In genomic region chr6:10266462-10266861, GRCh38 we compare ENCODE assay signal across 24 cellular contexts.
"Had no signal": no experiment of that assay in that cellular context is flagged by ENCODE, and none has a peak within 500 bp of the region (broad histone marks: within the 10 kb centered on the region; RNA-seq: fewer than 3 reads in every experiment).

No MANE protein-coding gene starts in this region.

- H3K4me3 Mint-ChIP-seq: activated T-cell treated with anti-CD3 and anti-CD28 coated beads, Interleukin-2, amount 50 U/mL, for 4 hours; T-helper 1 cell treated with Interleukin-12 subunit alpha and Interleukin-12 subunit beta and Interleukin-4 antibody, amounts not matched to agents 30 μg/mL and 1 μg/mL, for 36 hours had no signal

- H3K27ac Mint-ChIP-seq: activated naive CD4-positive, alpha-beta T cell treated with anti-CD3 and anti-CD28 coated beads, Interleukin-2, amount 50 U/mL, for 72 hours; IgD-negative memory B cell; T-helper 1 cell treated with Interleukin-12 subunit alpha and Interleukin-12 subunit beta and Interleukin-4 antibody, amounts not matched to agents 30 μg/mL and 1 μg/mL, for 36 hours had no signal

- H3K27me3 ChIP-seq: MG63, SJSA1 had no signal

- H3K9ac ChIP-seq: KMS-11 had no signal

- ATAC-seq: activated naive CD4-positive, alpha-beta T cell treated with anti-CD3 and anti-CD28 coated beads, Interleukin-2, amount 50 U/mL, for 72 hours; activated T-cell treated with anti-CD3 and anti-CD28 coated beads, Interleukin-2, amount 50 U/mL, for 4 hours; PC-3 had no signal

- H3K4me1 Mint-ChIP-seq: IgD-negative memory B cell had no signal

- DNase-seq: activated CD4-positive, alpha-beta T cell treated with anti-CD3 and anti-CD28 coated beads for 48 hours; activated CD4-positive, alpha-beta T cell treated with anti-CD3 and anti-CD28 coated beads, Interleukin-2, amount 50 U/mL, for 4 hours; activated CD4-positive, CD25-positive, alpha-beta regulatory T cell treated with anti-CD3 and anti-CD28 coated beads, Interleukin-2, amount 50 U/mL, for 72 hours; activated CD8-positive, alpha-beta memory T cell treated with anti-CD3 and anti-CD28 coated beads for 24 hours; activated effector memory CD4-positive, alpha-beta T cell treated with anti-CD3 and anti-CD28 coated beads, Interleukin-2, amount 50 U/mL, for 16 hours; activated naive CD4-positive, alpha-beta T cell treated with Interleukin-2 at 50 U/mL for 16 hours; activated T-cell treated with anti-CD3 and anti-CD28 coated beads, Interleukin-2, amount 50 U/mL, for 4 hours; central memory CD4-positive, alpha-beta T cell; MG63; MV-4-11; NCI-H1092 treated with DMSO at 0.1 percent for 48 hours; NCI-H1417 treated with DMSO at 0.1 percent for 48 hours; NCI-H1694; NCI-H2029; NCI-H2107; NCI-H2171 treated with DMSO at 0.1 percent for 48 hours; NCI-H526; SHP77 had no signal

- H3K27ac ChIP-seq: KMS-11, SJSA1 had no signal

- H3K9me3 Mint-ChIP-seq: activated T-cell treated with anti-CD3 and anti-CD28 coated beads, Interleukin-2, amount 50 U/mL, for 4 hours; T-helper 1 cell treated with Interleukin-12 subunit alpha and Interleukin-12 subunit beta and Interleukin-4 antibody, amounts not matched to agents 30 μg/mL and 1 μg/mL, for 36 hours had no signal

- H3K4me3 ChIP-seq: MG63, SJSA1 had no signal

- H3K36me3 ChIP-seq: MG63, SJSA1 had no signal

- H3K4me2 ChIP-seq: KMS-11 had no signal

- H3K36me3 Mint-ChIP-seq: IgD-negative memory B cell had no signal

- H3K9me3 ChIP-seq: SJSA1 had no signal
